In genomic region chr1:26861889-26862371, GRCh38 we compare ENCODE assay signal across 12 cellular contexts. TPM values are rescaled to one million over a fixed set of nuclear protein-coding genes. Genes with fewer than 3 reads are reported as not detected.
DNase-seq lines count a peak whose midpoint lies in the region; ATAC-seq, FAIRE-seq and TF ChIP-seq lines count a peak whose summit lies in the region.
"Had no signal": no experiment of that assay in that cellular context is flagged by ENCODE, and none has a peak within 500 bp of the region (broad histone marks: within the 10 kb centered on the region; RNA-seq: fewer than 3 reads in every experiment).

No MANE protein-coding gene starts in this region.

- BruUV-seq in HepG2 (replicated peaks; lab: Mats Ljungman, UMichigan), result no TSS peak

- FAIRE-seq in HepG2 (lab: Jason Lieb, UNC), result no peak

- H3K9ac ChIP-seq in HepG2 (ENCODE audit: insufficient read depth, low read depth, low read length), result no peak overlapping the region; the same call in 1 of the 2 replicates

- no peaks in the 10 kb centered on the region for H4K20me1 ChIP-seq in HepG2 (ENCODE audit: insufficient read depth, low read length)

- in situ Hi-C loops in HepG2 (cut with HindIII; ENCODE audit: extremely low pct_ligation_motif_present, low pct_unique_long_range_greater_than_20kb) (no loop called here), GM13976 (cut with MboI; ENCODE audit: low sequenced_read_pairs, unreplicated experiment) (no loop called here)

- CTCF ChIA-PET in HepG2 (lab: Yijun Ruan, JAX; ENCODE audit: low intra/inter-chr PET ratio, low total read pairs), result interaction anchor here (1.1 kb wide), 1 partner anchor 16 kb away, joined by 4 read pairs; no protein-coding TSS in a partner anchor
- CTCF ChIA-PET in activated CD4-positive, alpha-beta memory T cell treated with anti-CD3 and anti-CD28 coated beads, Interleukin-2, amount 10 ng/mL, durations not matched to agents 7 days and 5 days (lab: Charles Lee), result interaction anchor here (0.6 to 1.6 kb wide), 5 partner anchors 9 to 71 kb away, joined by 3 to 6 read pairs (median 3); no protein-coding TSS in a partner anchor

- H3K9me3 ChIP-seq in HepG2 (ENCODE audit: low read length) (no peaks in the 10 kb centered on the region), right lobe of liver (no peaks in the 10 kb centered on the region), left lung (no peaks in the 10 kb centered on the region), vagina (no peaks in the 10 kb centered on the region)
- H3K9me3 ChIP-seq: neutrophil had no signal

- no peaks in the 10 kb centered on the region for H3K79me2 ChIP-seq in HepG2 (ENCODE audit: insufficient read depth, low read length)

- peak overlapping the region; percentile 77 for H3K27ac Mint-ChIP-seq in activated CD4-positive, alpha-beta memory T cell treated with anti-CD3 and anti-CD28 coated beads, Interleukin-2, amount 10 ng/mL, durations not matched to agents 7 days and 5 days
- H3K27ac Mint-ChIP-seq: activated T-helper 1 cell treated with anti-CD3 and anti-CD28 coated beads, Interleukin-12 subunit alpha, Interleukin-12 subunit beta, Interleukin-2, Interleukin-4 antibody, amounts not matched to agents 30 ng/mL and 10 ng/mL and 1 ng/mL, durations not matched to agents 14 hours and 24 hours and 36 hours had no signal

- H3K4me1 ChIP-seq in HepG2 (ENCODE audit: insufficient read depth, low read length) (peaks cover 47% of the 10 kb centered on the region), right lobe of liver (peaks cover 0 to 10% (median 0%) of the 10 kb centered on the region in 4 donors), left lung (peaks cover 0 to 32% of the 10 kb centered on the region in 2 donors), vagina (peaks cover 51% of the 10 kb centered on the region)

- TF ChIP-seq POLR2A in HepG2 (IDR thresholded peaks at IDR 0.05; ENCODE audit: insufficient read depth in 1 of 2, low read depth in 2 of 2, low read length in 2 of 2) (no peak), right lobe of liver (IDR thresholded peaks at IDR 0.05) (no peak), vagina (IDR thresholded peaks at IDR 0.05) (no peak)

- no peaks in the 10 kb centered on the region for H3K36me3 ChIP-seq in HepG2 (replicated peaks in 1 of 2; ENCODE audit: control insufficient read depth in 1 of 2, insufficient read depth in 2 of 2, low read length in 2 of 2)
- H3K36me3 ChIP-seq in right lobe of liver, result no peaks in the 10 kb centered on the region
- peaks cover 0 to 5% of the 10 kb centered on the region in 2 donors for H3K36me3 ChIP-seq in left lung
- no peaks in the 10 kb centered on the region for H3K36me3 ChIP-seq in vagina

- H3K4me3 ChIP-seq in HepG2 (replicated peaks in 1 of 3; ENCODE audit: insufficient read depth in 1 of 3, low read depth in 2 of 3, low read length in 3 of 3) (0 out of 6 replicates have a peak overlapping the region, but pooled peaks of 1 of the 3 experiments have one; percentile 3), right lobe of liver (no peak overlapping the region), left lung (no peak overlapping the region), vagina (no peak overlapping the region)

- no peak for TF ChIP-seq RAD21 in HepG2 (CRISPR knock-in tag; IDR thresholded peaks at IDR 0.05)

- H3K27ac ChIP-seq in HepG2 (ENCODE audit: extremely low read length, insufficient read depth, low read length), result no peak overlapping the region
- H3K27ac ChIP-seq in right lobe of liver, result no peak overlapping the region
- H3K27ac ChIP-seq in left lung, result peak overlapping the region; percentile 71 to 73
- H3K27ac ChIP-seq in vagina, result peak overlapping the region; percentile 98
- H3K27ac ChIP-seq: neutrophil had no signal

- H3K4me1 Mint-ChIP-seq in activated CD4-positive, alpha-beta memory T cell treated with anti-CD3 and anti-CD28 coated beads, Interleukin-2, amount 10 ng/mL, durations not matched to agents 7 days and 5 days, result peaks cover 37% of the 10 kb centered on the region

- H3K9me3 Mint-ChIP-seq in activated CD4-positive, alpha-beta memory T cell treated with anti-CD3 and anti-CD28 coated beads, Interleukin-2, amount 10 ng/mL, durations not matched to agents 7 days and 5 days, result no peaks in the 10 kb centered on the region
- H3K9me3 Mint-ChIP-seq: activated T-helper 1 cell treated with anti-CD3 and anti-CD28 coated beads, Interleukin-12 subunit alpha, Interleukin-12 subunit beta, Interleukin-2, Interleukin-4 antibody, amounts not matched to agents 30 ng/mL and 10 ng/mL and 1 ng/mL, durations not matched to agents 14 hours and 24 hours and 36 hours had no signal

- H3K4me3 Mint-ChIP-seq in activated CD4-positive, alpha-beta memory T cell treated with anti-CD3 and anti-CD28 coated beads, Interleukin-2, amount 10 ng/mL, durations not matched to agents 7 days and 5 days, result no peak overlapping the region
- H3K4me3 Mint-ChIP-seq: activated T-helper 1 cell treated with anti-CD3 and anti-CD28 coated beads, Interleukin-12 subunit alpha, Interleukin-12 subunit beta, Interleukin-2, Interleukin-4 antibody, amounts not matched to agents 30 ng/mL and 10 ng/mL and 1 ng/mL, durations not matched to agents 14 hours and 24 hours and 36 hours had no signal

- POLR2A ChIA-PET in HepG2 (lab: Yijun Ruan, JAX), result interaction anchor here (0.8 kb wide), 2 partner anchors 23 to 52 kb away, joined by 3 read pairs; partner anchors contain the start of gene NR0B2
- POLR2A ChIA-PET in activated CD4-positive, alpha-beta memory T cell treated with anti-CD3 and anti-CD28 coated beads, Interleukin-2, amount 10 ng/mL, durations not matched to agents 7 days and 5 days (lab: Charles Lee), result interaction anchor here (1.3 to 1.9 kb wide), 2 partner anchors 9 to 38 kb away, joined by 4 to 6 read pairs; partner anchors contain the start of gene GPATCH3

- 45% methylated on average over 5 of the region's 7 CpGs for WGBS in HepG2 (ENCODE audit: low lambda C conversion rate)
- 92% methylated on average over 5 of the region's 7 CpGs for WGBS in right lobe of liver (ENCODE audit: insufficient coverage, low coverage, low lambda C conversion rate, missing lambda C conversion rate)

- H3K36me3 Mint-ChIP-seq in activated CD4-positive, alpha-beta memory T cell treated with anti-CD3 and anti-CD28 coated beads, Interleukin-2, amount 10 ng/mL, durations not matched to agents 7 days and 5 days (ENCODE audit: low read depth), result peaks cover 7% of the 10 kb centered on the region

- peak overlapping the region; percentile 99 for H3K4me2 ChIP-seq in HepG2 (ENCODE audit: low read depth, low read length)

- TF ChIP-seq CTCF in HepG2 (CRISPR knock-in tag; IDR thresholded peaks at IDR 0.05) (no peak), right lobe of liver (IDR thresholded peaks at IDR 0.05) (no peak), left lung (IDR thresholded peaks at IDR 0.05) (no peak), vagina (IDR thresholded peaks at IDR 0.05) (no peak), GM13976 (IDR thresholded peaks at IDR 0.05; ENCODE audit: borderline replicate concordance, control extremely low read depth, extremely low read depth, insufficient read depth, missing control alignments) (no peak)

- H3K27me3 Mint-ChIP-seq in activated CD4-positive, alpha-beta memory T cell treated with anti-CD3 and anti-CD28 coated beads, Interleukin-2, amount 10 ng/mL, durations not matched to agents 7 days and 5 days, result no peaks in the 10 kb centered on the region

- TF ChIP-seq EP300 in HepG2 (IDR thresholded peaks at IDR 0.05; ENCODE audit: low read depth in 2 of 2, low read length in 2 of 2) (no peak), HepG2 (CRISPR knock-in tag; IDR thresholded peaks at IDR 0.05; ENCODE audit: borderline replicate concordance) (no peak)

- intact Hi-C loops in HepG2 (cut with micrococcal nuclease; ENCODE audit: unreplicated experiment), result no loop called here
- intact Hi-C loops in right lobe of liver (cut with DNase I), result no loop called here
- intact Hi-C loops in left lung (cut with DNase I), result no loop called here
- intact Hi-C loops in vagina (cut with DNase I), result no loop called here

- H3K27me3 ChIP-seq in HepG2 (ENCODE audit: control insufficient read depth in 1 of 2, insufficient read depth in 2 of 2, low read length in 2 of 2), result no peaks in the 10 kb centered on the region
- H3K27me3 ChIP-seq in right lobe of liver, result no peaks in the 10 kb centered on the region
- no peaks in the 10 kb centered on the region for H3K27me3 ChIP-seq in left lung
- no peaks in the 10 kb centered on the region for H3K27me3 ChIP-seq in vagina

- ATAC-seq in HepG2, result no peak
- ATAC-seq in right lobe of liver, result no peak
- peak; percentile 4 for ATAC-seq in left lung
- no peak for ATAC-seq in activated CD4-positive, CD25-positive, alpha-beta regulatory T cell treated with anti-CD3 and anti-CD28 coated beads, Interleukin-2, amount 50 U/mL, for 24 hours

- DNase-seq in HepG2 (ENCODE audit: low spot score) (no peak), right lobe of liver (no peak), left lung (peak; percentile 62 to 78), vagina (ENCODE audit: extremely low spot score in 2 of 2) (no peak), DMS79 (lab: John Stamatoyannopoulos, UW) (no peak), GM13976 (ENCODE audit: low spot score) (no peak)
- no peak for DNase-seq in activated CD4-positive, alpha-beta memory T cell treated with anti-CD3 and anti-CD28 coated beads, Interleukin-2, amount 10 ng/mL, durations not matched to agents 7 days and 5 days
- DNase-seq: cortex of kidney had no signal

- no peak overlapping the region for H2AFZ ChIP-seq in HepG2 (ENCODE audit: low read length)

RNA-seq across cellular contexts. Expression of gene SFN, which starts 1.0 kb away (rescaled TPM):
- total RNA-seq in HepG2 (2016; rRNA removed; fragmentation: Illumina TruSeq; extraction: Trizol) (5.6 and 6.8 TPM in 2 replicates), right lobe of liver (1 to 10 TPM in 3 of 6 experiments, not detected in 3; 2.2 to 2.5 (median 2.5) TPM), left lung (100 to 1,000 TPM; 130 to 192 TPM), vagina (406 TPM)
- total RNA-seq in HepG2 (2016; cell fraction: cytosol; rRNA removed; fragmentation: Illumina TruSeq; extraction: Trizol; ENCODE audit: low read depth), result 1.2 and 1.3 TPM in 2 replicates
- 6.1 and 6.5 TPM in 2 replicates for total RNA-seq in HepG2 (2016; cell fraction: insoluble cytoplasmic fraction; rRNA removed; fragmentation: Illumina TruSeq; extraction: Trizol)
- total RNA-seq in HepG2 (2016; cell fraction: membrane; rRNA removed; fragmentation: Illumina TruSeq; extraction: Trizol), result 2.4 and 2.5 TPM in 2 replicates
- total RNA-seq in HepG2 (2016; cell fraction: nucleus; rRNA removed; fragmentation: Illumina TruSeq; extraction: Trizol), result 2.2 and 3.0 TPM in 2 replicates
- 4.0 and 4.3 TPM in 2 replicates for polyA plus RNA-seq in HepG2 (2011; rRNA removed)
- 2.8 and 3.9 TPM in 2 replicates for polyA plus RNA-seq in HepG2 (2011; cell fraction: cytosol; rRNA removed)
- polyA plus RNA-seq in HepG2 (2011; cell fraction: nucleus; rRNA removed), result 1.8 and 2.5 TPM in 2 replicates
- polyA plus RNA-seq in HepG2 (2012), result 4.0 and 4.4 TPM in 2 replicates
- 1.4 and 1.6 TPM in 2 replicates for polyA plus RNA-seq in HepG2 (2016; cell fraction: cytosol; fragmentation: Illumina TruSeq; extraction: Trizol; ENCODE audit: low read depth)
- 9.2 and 11.4 TPM in 2 replicates for polyA plus RNA-seq in HepG2 (2016; cell fraction: insoluble cytoplasmic fraction; fragmentation: Illumina TruSeq; extraction: Trizol; ENCODE audit: low read depth)
- polyA plus RNA-seq in HepG2 (2016; cell fraction: membrane; fragmentation: Illumina TruSeq; extraction: Trizol; ENCODE audit: low read depth), result 2.1 and 2.5 TPM in 2 replicates
- 4.6 and 6.2 TPM in 2 replicates for polyA plus RNA-seq in HepG2 (2016; cell fraction: nucleus; fragmentation: Illumina TruSeq; extraction: Trizol; ENCODE audit: insufficient read depth, low read depth)
- 2.2 and 119 TPM in 2 replicates for polyA minus RNA-seq in HepG2 (2011; rRNA and poly(A)+ RNA removed; ENCODE audit: low replicate concordance)
- polyA minus RNA-seq in HepG2 (2011; cell fraction: cytosol; rRNA and poly(A)+ RNA removed), result 3.0 and 4.8 TPM in 2 replicates
- 0.37 and 1.7 TPM in 2 replicates for polyA minus RNA-seq in HepG2 (2011; cell fraction: nucleus; rRNA and poly(A)+ RNA removed)
- 1 to 10 TPM; 4.9 to 5.0 TPM for total RNA-seq in activated CD4-positive, alpha-beta memory T cell treated with anti-CD3 and anti-CD28 coated beads, Interleukin-2, amount 10 ng/mL, durations not matched to agents 7 days and 5 days

RNA-seq across cellular contexts. Expression of gene GPN2, which starts 28.2 kb away (rescaled TPM):
- total RNA-seq in HepG2 (2016; rRNA removed; fragmentation: Illumina TruSeq; extraction: Trizol), result 19.3 and 22.9 TPM in 2 replicates
- 1.8 and 2.5 TPM in 2 replicates for total RNA-seq in HepG2 (2016; cell fraction: cytosol; rRNA removed; fragmentation: Illumina TruSeq; extraction: Trizol; ENCODE audit: low read depth)
- 20.8 and 22.5 TPM in 2 replicates for total RNA-seq in HepG2 (2016; cell fraction: insoluble cytoplasmic fraction; rRNA removed; fragmentation: Illumina TruSeq; extraction: Trizol)
- total RNA-seq in HepG2 (2016; cell fraction: membrane; rRNA removed; fragmentation: Illumina TruSeq; extraction: Trizol), result 4.7 and 7.3 TPM in 2 replicates
- 10.8 and 13.7 TPM in 2 replicates for total RNA-seq in HepG2 (2016; cell fraction: nucleus; rRNA removed; fragmentation: Illumina TruSeq; extraction: Trizol)
- polyA plus RNA-seq in HepG2 (2011; rRNA removed), result 38.9 and 41.8 TPM in 2 replicates
- polyA plus RNA-seq in HepG2 (2011; cell fraction: cytosol; rRNA removed), result 16.3 and 25.9 TPM in 2 replicates
- polyA plus RNA-seq in HepG2 (2011; cell fraction: nucleus; rRNA removed), result 29.9 and 35.0 TPM in 2 replicates
- 14.4 and 15.5 TPM in 2 replicates for polyA plus RNA-seq in HepG2 (2012)
- polyA plus RNA-seq in HepG2 (2016; cell fraction: cytosol; fragmentation: Illumina TruSeq; extraction: Trizol; ENCODE audit: low read depth), result 4.8 and 5.2 TPM in 2 replicates
- polyA plus RNA-seq in HepG2 (2016; cell fraction: insoluble cytoplasmic fraction; fragmentation: Illumina TruSeq; extraction: Trizol; ENCODE audit: low read depth), result 31.8 and 35.9 TPM in 2 replicates
- polyA plus RNA-seq in HepG2 (2016; cell fraction: membrane; fragmentation: Illumina TruSeq; extraction: Trizol; ENCODE audit: low read depth), result 8.5 and 9.5 TPM in 2 replicates
- 31.5 and 47.0 TPM in 2 replicates for polyA plus RNA-seq in HepG2 (2016; cell fraction: nucleus; fragmentation: Illumina TruSeq; extraction: Trizol; ENCODE audit: insufficient read depth, low read depth)
- 46.8 and 68.0 TPM in 2 replicates for polyA minus RNA-seq in HepG2 (2011; rRNA and poly(A)+ RNA removed; ENCODE audit: low replicate concordance)
- 18.6 and 24.9 TPM in 2 replicates for polyA minus RNA-seq in HepG2 (2011; cell fraction: cytosol; rRNA and poly(A)+ RNA removed)
- polyA minus RNA-seq in HepG2 (2011; cell fraction: nucleus; rRNA and poly(A)+ RNA removed), result 11.1 and 15.8 TPM in 2 replicates
- total RNA-seq in right lobe of liver, result 10 to 100 TPM in 4 of 6 experiments, 1 to 10 TPM in 2; 5.6 to 18.3 (median 15.3) TPM
- 10 to 100 TPM; 29.4 to 31.4 TPM for total RNA-seq in activated CD4-positive, alpha-beta memory T cell treated with anti-CD3 and anti-CD28 coated beads, Interleukin-2, amount 10 ng/mL, durations not matched to agents 7 days and 5 days
- total RNA-seq in left lung, result 10 to 100 TPM; 23.5 to 25.1 TPM
- total RNA-seq in vagina, result 11.5 TPM

RNA-seq across cellular contexts. Expression of gene ZDHHC18, which starts 35.4 kb away (rescaled TPM):
- total RNA-seq in HepG2 (2016; rRNA removed; fragmentation: Illumina TruSeq; extraction: Trizol), result 9.0 and 13.2 TPM in 2 replicates
- 6.6 and 7.7 TPM in 2 replicates for total RNA-seq in HepG2 (2016; cell fraction: cytosol; rRNA removed; fragmentation: Illumina TruSeq; extraction: Trizol; ENCODE audit: low read depth)
- 7.9 and 11.9 TPM in 2 replicates for total RNA-seq in HepG2 (2016; cell fraction: insoluble cytoplasmic fraction; rRNA removed; fragmentation: Illumina TruSeq; extraction: Trizol)
- total RNA-seq in HepG2 (2016; cell fraction: membrane; rRNA removed; fragmentation: Illumina TruSeq; extraction: Trizol), result 21.8 and 26.5 TPM in 2 replicates
- 9.5 and 10.6 TPM in 2 replicates for total RNA-seq in HepG2 (2016; cell fraction: nucleus; rRNA removed; fragmentation: Illumina TruSeq; extraction: Trizol)
- 35.3 and 40.6 TPM in 2 replicates for polyA plus RNA-seq in HepG2 (2011; rRNA removed)
- polyA plus RNA-seq in HepG2 (2011; cell fraction: cytosol; rRNA removed), result 29.0 and 30.0 TPM in 2 replicates
- polyA plus RNA-seq in HepG2 (2011; cell fraction: nucleus; rRNA removed), result 32.6 and 39.8 TPM in 2 replicates
- polyA plus RNA-seq in HepG2 (2012), result 12.9 and 16.3 TPM in 2 replicates
- polyA plus RNA-seq in HepG2 (2016; cell fraction: cytosol; fragmentation: Illumina TruSeq; extraction: Trizol; ENCODE audit: low read depth), result 13.9 and 14.2 TPM in 2 replicates
- polyA plus RNA-seq in HepG2 (2016; cell fraction: insoluble cytoplasmic fraction; fragmentation: Illumina TruSeq; extraction: Trizol; ENCODE audit: low read depth), result 13.2 and 16.6 TPM in 2 replicates
- polyA plus RNA-seq in HepG2 (2016; cell fraction: membrane; fragmentation: Illumina TruSeq; extraction: Trizol; ENCODE audit: low read depth), result 30.8 and 32.0 TPM in 2 replicates
- 19.3 and 23.8 TPM in 2 replicates for polyA plus RNA-seq in HepG2 (2016; cell fraction: nucleus; fragmentation: Illumina TruSeq; extraction: Trizol; ENCODE audit: insufficient read depth, low read depth)
- polyA minus RNA-seq in HepG2 (2011; rRNA and poly(A)+ RNA removed; ENCODE audit: low replicate concordance), result 33.5 and 53.0 TPM in 2 replicates
- polyA minus RNA-seq in HepG2 (2011; cell fraction: cytosol; rRNA and poly(A)+ RNA removed), result 11.3 and 14.6 TPM in 2 replicates
- 8.4 and 8.7 TPM in 2 replicates for polyA minus RNA-seq in HepG2 (2011; cell fraction: nucleus; rRNA and poly(A)+ RNA removed)
- total RNA-seq in right lobe of liver, result 10 to 100 TPM in 5 of 6 experiments, 1 to 10 TPM in 1; 9.6 to 16.9 (median 14.1) TPM
- total RNA-seq in activated CD4-positive, alpha-beta memory T cell treated with anti-CD3 and anti-CD28 coated beads, Interleukin-2, amount 10 ng/mL, durations not matched to agents 7 days and 5 days, result 10 to 100 TPM; 73.3 to 76.3 TPM
- 10 to 100 TPM; 22.8 to 33.4 TPM for total RNA-seq in left lung
- 31.4 TPM for total RNA-seq in vagina

RNA-seq across cellular contexts. Expression of gene GPATCH3, which starts 38.3 kb away (rescaled TPM):
- total RNA-seq in HepG2 (2016; rRNA removed; fragmentation: Illumina TruSeq; extraction: Trizol) (11.0 and 12.5 TPM in 2 replicates), right lobe of liver (1 to 10 TPM; 6.0 to 8.1 (median 7.1) TPM), left lung (10 to 100 TPM; 16.2 to 16.3 TPM), vagina (5.2 TPM)
- total RNA-seq in HepG2 (2016; cell fraction: cytosol; rRNA removed; fragmentation: Illumina TruSeq; extraction: Trizol; ENCODE audit: low read depth), result 1.6 and 3.3 TPM in 2 replicates
- 11.4 and 14.1 TPM in 2 replicates for total RNA-seq in HepG2 (2016; cell fraction: insoluble cytoplasmic fraction; rRNA removed; fragmentation: Illumina TruSeq; extraction: Trizol)
- 8.6 and 9.5 TPM in 2 replicates for total RNA-seq in HepG2 (2016; cell fraction: membrane; rRNA removed; fragmentation: Illumina TruSeq; extraction: Trizol)
- 9.7 and 10.0 TPM in 2 replicates for total RNA-seq in HepG2 (2016; cell fraction: nucleus; rRNA removed; fragmentation: Illumina TruSeq; extraction: Trizol)
- 6.8 and 8.3 TPM in 2 replicates for polyA plus RNA-seq in HepG2 (2011; rRNA removed)
- 5.6 TPM in 2 replicates for polyA plus RNA-seq in HepG2 (2011; cell fraction: cytosol; rRNA removed)
- 12.9 and 16.4 TPM in 2 replicates for polyA plus RNA-seq in HepG2 (2011; cell fraction: nucleus; rRNA removed)
- polyA plus RNA-seq in HepG2 (2012), result 7.4 and 8.5 TPM in 2 replicates
- polyA plus RNA-seq in HepG2 (2016; cell fraction: cytosol; fragmentation: Illumina TruSeq; extraction: Trizol; ENCODE audit: low read depth), result 3.5 and 4.5 TPM in 2 replicates
- 12.3 and 14.3 TPM in 2 replicates for polyA plus RNA-seq in HepG2 (2016; cell fraction: insoluble cytoplasmic fraction; fragmentation: Illumina TruSeq; extraction: Trizol; ENCODE audit: low read depth)
- 6.7 and 7.6 TPM in 2 replicates for polyA plus RNA-seq in HepG2 (2016; cell fraction: membrane; fragmentation: Illumina TruSeq; extraction: Trizol; ENCODE audit: low read depth)
- polyA plus RNA-seq in HepG2 (2016; cell fraction: nucleus; fragmentation: Illumina TruSeq; extraction: Trizol; ENCODE audit: insufficient read depth, low read depth), result 18.7 and 22.1 TPM in 2 replicates
- polyA minus RNA-seq in HepG2 (2011; rRNA and poly(A)+ RNA removed; ENCODE audit: low replicate concordance), result 9.9 and 10.4 TPM in 2 replicates
- 4.6 and 4.9 TPM in 2 replicates for polyA minus RNA-seq in HepG2 (2011; cell fraction: cytosol; rRNA and poly(A)+ RNA removed)
- polyA minus RNA-seq in HepG2 (2011; cell fraction: nucleus; rRNA and poly(A)+ RNA removed), result 9.9 and 10.8 TPM in 2 replicates
- total RNA-seq in activated CD4-positive, alpha-beta memory T cell treated with anti-CD3 and anti-CD28 coated beads, Interleukin-2, amount 10 ng/mL, durations not matched to agents 7 days and 5 days, result 10 to 100 TPM; 16.0 to 16.7 TPM

RNA-seq across cellular contexts. Expression of gene NR0B2, which starts 51.8 kb away (rescaled TPM):
- total RNA-seq in HepG2 (2016; rRNA removed; fragmentation: Illumina TruSeq; extraction: Trizol) (71.6 and 72.5 TPM in 2 replicates), right lobe of liver (10 to 100 TPM; 25.6 to 69.6 (median 43.0) TPM), left lung (1 to 10 TPM; 1.2 to 7.8 TPM), vagina (not detected)
- total RNA-seq in HepG2 (2016; cell fraction: cytosol; rRNA removed; fragmentation: Illumina TruSeq; extraction: Trizol; ENCODE audit: low read depth), result 32.2 and 34.7 TPM in 2 replicates
- 72.9 and 77.8 TPM in 2 replicates for total RNA-seq in HepG2 (2016; cell fraction: insoluble cytoplasmic fraction; rRNA removed; fragmentation: Illumina TruSeq; extraction: Trizol)
- total RNA-seq in HepG2 (2016; cell fraction: membrane; rRNA removed; fragmentation: Illumina TruSeq; extraction: Trizol), result 42.2 and 44.8 TPM in 2 replicates
- total RNA-seq in HepG2 (2016; cell fraction: nucleus; rRNA removed; fragmentation: Illumina TruSeq; extraction: Trizol), result 49.1 and 51.4 TPM in 2 replicates
- polyA plus RNA-seq in HepG2 (2011; rRNA removed), result 133 and 203 TPM in 2 replicates
- 120 and 167 TPM in 2 replicates for polyA plus RNA-seq in HepG2 (2011; cell fraction: cytosol; rRNA removed)
- polyA plus RNA-seq in HepG2 (2011; cell fraction: nucleus; rRNA removed), result 160 and 185 TPM in 2 replicates
- 94.7 and 125 TPM in 2 replicates for polyA plus RNA-seq in HepG2 (2012)
- 14.5 and 14.6 TPM in 2 replicates for polyA plus RNA-seq in HepG2 (2016; cell fraction: cytosol; fragmentation: Illumina TruSeq; extraction: Trizol; ENCODE audit: low read depth)
- 86.2 and 93.6 TPM in 2 replicates for polyA plus RNA-seq in HepG2 (2016; cell fraction: insoluble cytoplasmic fraction; fragmentation: Illumina TruSeq; extraction: Trizol; ENCODE audit: low read depth)
- polyA plus RNA-seq in HepG2 (2016; cell fraction: membrane; fragmentation: Illumina TruSeq; extraction: Trizol; ENCODE audit: low read depth), result 17.4 and 19.6 TPM in 2 replicates
- 81.0 and 96.9 TPM in 2 replicates for polyA plus RNA-seq in HepG2 (2016; cell fraction: nucleus; fragmentation: Illumina TruSeq; extraction: Trizol; ENCODE audit: insufficient read depth, low read depth)
- polyA minus RNA-seq in HepG2 (2011; rRNA and poly(A)+ RNA removed; ENCODE audit: low replicate concordance), result 0.21 and 413 TPM in 2 replicates
- 175 and 182 TPM in 2 replicates for polyA minus RNA-seq in HepG2 (2011; cell fraction: cytosol; rRNA and poly(A)+ RNA removed)
- polyA minus RNA-seq in HepG2 (2011; cell fraction: nucleus; rRNA and poly(A)+ RNA removed), result 42.6 and 49.5 TPM in 2 replicates
- not detected for total RNA-seq in activated CD4-positive, alpha-beta memory T cell treated with anti-CD3 and anti-CD28 coated beads, Interleukin-2, amount 10 ng/mL, durations not matched to agents 7 days and 5 days
- total RNA-seq: activated T-helper 1 cell treated with anti-CD3 and anti-CD28 coated beads, Interleukin-12 subunit alpha, Interleukin-12 subunit beta, Interleukin-2, Interleukin-4 antibody, amounts not matched to agents 30 ng/mL and 10 ng/mL and 1 ng/mL, durations not matched to agents 14 hours and 24 hours and 36 hours had no signal
- polyA plus RNA-seq: BJ had no signal

Comparison
In these comparisons a context has a peak if more than half of its experiments do, and no peak if none do; other contexts are left out.
1. DNase-seq: peak in left lung (2 of 2); none in HepG2 (single experiment), right lobe of liver (0 of 3), activated CD4-positive, alpha-beta memory T cell treated with anti-CD3 and anti-CD28 coated beads, Interleukin-2, amount 10 ng/mL, durations not matched to agents 7 days and 5 days (single experiment), vagina (0 of 2), DMS79 (single experiment) and GM13976 (single experiment).
2. H3K27ac ChIP-seq: peak in left lung (2 of 2) and vagina (single experiment); none in HepG2 (single experiment) and right lobe of liver (0 of 3).
3. RNA of gene SFN, which starts 1.0 kb away (total RNA-seq): 406 TPM in vagina (single experiment) and 130 to 192 TPM in left lung; 1.2 to 6.8 TPM in HepG2, 4.9 to 5.0 TPM in activated CD4-positive, alpha-beta memory T cell treated with anti-CD3 and anti-CD28 coated beads, Interleukin-2, amount 10 ng/mL, durations not matched to agents 7 days and 5 days and 2.2 to 2.5 TPM in right lobe of liver; every median in the first group is over 10 times any median in the second.